ENCODE assay signal across 10 cellular contexts in the genomic region with DNA sequence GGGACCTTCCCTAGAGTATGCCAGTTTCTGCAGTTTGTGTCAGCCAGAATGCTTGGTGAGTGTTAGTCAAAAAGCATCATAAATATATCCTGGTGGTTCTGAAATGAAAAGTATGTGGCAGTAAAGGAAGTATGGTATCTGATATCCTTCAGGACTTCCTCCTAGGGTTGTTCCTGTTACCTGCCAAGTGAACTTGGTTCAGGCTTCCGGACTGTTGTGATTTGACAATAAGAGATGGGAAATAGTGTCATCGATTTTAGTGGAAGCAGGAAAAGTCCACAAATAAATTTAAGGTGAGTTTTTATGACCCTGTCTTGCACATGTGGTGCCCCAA. TPM values are rescaled to one million over a fixed set of nuclear protein-coding genes. Genes with fewer than 3 reads are reported as not detected.
DNase-seq lines count a peak whose midpoint lies in the region; ATAC-seq and TF ChIP-seq lines count a peak whose summit lies in the region.
"Had no signal": no experiment of that assay in that cellular context is flagged by ENCODE, and none has a peak within 500 bp of the region (broad histone marks: within the 10 kb centered on the region; RNA-seq: fewer than 3 reads in every experiment).

No MANE protein-coding gene starts in this region.

- 5 to 25% methylated on average over 2 of the region's 2 CpGs for WGBS in sigmoid colon, 2 donors

- DNase-seq in GM06990 (ENCODE audit: extremely low read depth, insufficient read length), result no peak
- no peak for DNase-seq in SJCRH30
- DNase-seq in fibroblast of villous mesenchyme (ENCODE audit: low read depth), result no peak
- no peak for DNase-seq in sigmoid colon
- DNase-seq in NCI-H187 (lab: John Stamatoyannopoulos, UW), result no peak
- DNase-seq in NCI-H345 (lab: John Stamatoyannopoulos, UW), result no peak
- no peak for DNase-seq in pons (ENCODE audit: low spot score)
- DNase-seq: activated gamma-delta T cell treated with Interleukin-2 at 50 U/mL for 16 hours, NCI-H1694 had no signal

- H3K27ac ChIP-seq in SJCRH30 (no peak overlapping the region), sigmoid colon (peak overlapping the region; percentile 89 to 96 (median 92))

- no peak for TF ChIP-seq POLR2A in sigmoid colon (IDR thresholded peaks at IDR 0.05)

- H3K27me3 ChIP-seq in GM06990 (replicated peaks; ENCODE audit: control insufficient read depth, insufficient read depth, low read length) (no peaks in the 10 kb centered on the region), SJCRH30 (no peaks in the 10 kb centered on the region), sigmoid colon (no peaks in the 10 kb centered on the region)

- H3K36me3 ChIP-seq in GM06990 (ENCODE audit: control insufficient read depth, insufficient read depth, low read length), result no peaks in the 10 kb centered on the region
- no peaks in the 10 kb centered on the region for H3K36me3 ChIP-seq in SJCRH30
- no peaks in the 10 kb centered on the region for H3K36me3 ChIP-seq in sigmoid colon

- ATAC-seq in GM19324 (IDR thresholded peaks at IDR 0.05; ENCODE audit: low FRiP score, unreplicated experiment), result no peak

- TF ChIP-seq CTCF in GM06990 (IDR thresholded peaks at IDR 0.05; ENCODE audit: insufficient read depth, low read length, poor library complexity, severe bottlenecking), result no peak
- TF ChIP-seq CTCF in fibroblast of villous mesenchyme (IDR thresholded peaks at IDR 0.05; ENCODE audit: insufficient read depth, low read depth, low read length), result no peak
- TF ChIP-seq CTCF in sigmoid colon (IDR thresholded peaks at IDR 0.05), result no peak

- H3K9me3 ChIP-seq in SJCRH30 (replicated peaks) (no peaks in the 10 kb centered on the region), sigmoid colon (no peaks in the 10 kb centered on the region)

- H3K4me3 ChIP-seq in GM06990 (replicated peaks; ENCODE audit: low read depth, low read length) (peak overlapping the region; percentile 74), SJCRH30 (peak overlapping the region; percentile 81), fibroblast of villous mesenchyme (ENCODE audit: low read depth, low read length) (peak overlapping the region; percentile 96), sigmoid colon (peak overlapping the region in 3 of 4 donors; percentile 65 to 82 (median 71))

- intact Hi-C loops in sigmoid colon (cut with DNase I), result no loop called here

- H3K4me1 ChIP-seq in SJCRH30, result peaks cover 24% of the 10 kb centered on the region
- H3K4me1 ChIP-seq in sigmoid colon, result peaks cover 0 to 52% (median 43%) of the 10 kb centered on the region in 4 donors

- no peak for TF ChIP-seq EP300 in sigmoid colon (IDR thresholded peaks at IDR 0.05)

RNA-seq across cellular contexts. Expression of a gene that starts 2.0 kb away (rescaled TPM):
- 13.5 and 15.1 TPM in 2 replicates for total RNA-seq in SJCRH30 (2014; rRNA removed; shearing (Covaris generic))
- total RNA-seq in fibroblast of villous mesenchyme (49.9 and 74.7 TPM in 2 replicates), sigmoid colon (10 to 100 TPM; 47.0 to 74.5 (median 56.9) TPM)
- polyA plus RNA-seq in sigmoid colon, result 10 to 100 TPM in 1 of 3 donors, 1 to 10 TPM in 2; 3.6 to 13.4 (median 5.3) TPM
